20 cellular contexts compared by ENCODE assay signal in genomic region chr3:47377186-47377585, GRCh38. TPM values are rescaled to one million over a fixed set of nuclear protein-coding genes. Genes with fewer than 3 reads are reported as not detected.
A peak's percentile ranks its signal among the peaks of the same experiment; 100 is the strongest.
DNase-seq lines count a peak whose midpoint lies in the region; ATAC-seq and TF ChIP-seq lines count a peak whose summit lies in the region.
"Had no signal": no experiment of that assay in that cellular context is flagged by ENCODE, and none has a peak within 500 bp of the region (broad histone marks: within the 10 kb centered on the region; RNA-seq: fewer than 3 reads in every experiment).

No MANE protein-coding gene starts in this region.

- H3K27me3 ChIP-seq in DOHH2 (ENCODE audit: control insufficient read depth, low read length) (no peaks in the 10 kb centered on the region), PC-3 (ENCODE audit: low read length) (no peaks in the 10 kb centered on the region)
- H3K27me3 ChIP-seq: testis had no signal

- CTCF ChIA-PET in PC-3 (lab: Charles Lee), result no interaction called here

- no peak overlapping the region for H2AFZ ChIP-seq in PC-3 (ENCODE audit: low read length)
- H2AFZ ChIP-seq: parathyroid adenoma had no signal

- peak overlapping the region; percentile 29 for H3K4me3 Mint-ChIP-seq in endothelial cell (ENCODE audit: unreplicated experiment)
- H3K4me3 Mint-ChIP-seq: natural killer cell had no signal

- no TSS peak for BruUV-seq in PC-3 (replicated peaks; lab: Mats Ljungman, UMichigan)

- H3K9me3 Mint-ChIP-seq in endothelial cell (ENCODE audit: unreplicated experiment), result no peaks in the 10 kb centered on the region
- H3K9me3 Mint-ChIP-seq: natural killer cell had no signal

- TF ChIP-seq CTCF in DOHH2 (IDR thresholded peaks at IDR 0.05; ENCODE audit: low read depth, low read length, poor library complexity, severe bottlenecking) (no peak), endothelial cell (IDR thresholded peaks at IDR 0.05; ENCODE audit: unreplicated experiment) (no peak), PC-3 (conservative IDR thresholded peaks at IDR 0.05; ENCODE audit: low read depth, low read length) (no peak)

- ATAC-seq in PC-3 (no peak), HG03135 (IDR thresholded peaks at IDR 0.05; ENCODE audit: unreplicated experiment) (no peak)
- ATAC-seq: natural killer cell had no signal

- no peak overlapping the region for H3K27ac Mint-ChIP-seq in endothelial cell (ENCODE audit: unreplicated experiment)
- H3K27ac Mint-ChIP-seq: natural killer cell had no signal

- H3K4me1 ChIP-seq in DOHH2 (ENCODE audit: control insufficient read depth, low read length) (peaks cover 39% of the 10 kb centered on the region), PC-3 (ENCODE audit: insufficient read depth, low read length) (peaks cover 17% of the 10 kb centered on the region)
- H3K4me1 ChIP-seq: parathyroid adenoma had no signal

- intact Hi-C loops in PC-3 (cut with micrococcal nuclease), result no loop called here

- no peak overlapping the region for H3K27ac ChIP-seq in DOHH2 (ENCODE audit: low read depth, low read length)
- no peak overlapping the region for H3K27ac ChIP-seq in PC-3 (ENCODE audit: low read length)
- H3K27ac ChIP-seq: parathyroid adenoma, testis had no signal

- POLR2A ChIA-PET in PC-3 (lab: Charles Lee; ENCODE audit: unreplicated experiment), result no interaction called here

- peaks cover 34% of the 10 kb centered on the region for H3K79me2 ChIP-seq in DOHH2 (ENCODE audit: control insufficient read depth, low read length)
- peaks cover 30% of the 10 kb centered on the region for H3K79me2 ChIP-seq in PC-3 (ENCODE audit: low read length)

- H3K9ac ChIP-seq in PC-3 (ENCODE audit: low read length), result no peak overlapping the region
- H3K9ac ChIP-seq: parathyroid adenoma had no signal

- H3K9me2 ChIP-seq in DOHH2 (replicated peaks; ENCODE audit: control insufficient read depth, low read length) (no peaks in the 10 kb centered on the region), PC-3 (replicated peaks; ENCODE audit: low read length) (no peaks in the 10 kb centered on the region)

- peaks cover 6% of the 10 kb centered on the region for H3K27me3 Mint-ChIP-seq in endothelial cell (ENCODE audit: unreplicated experiment)

- peak overlapping the region; percentile 4; the same call in 1 of the 2 replicates for H3K4me3 ChIP-seq in DOHH2 (ENCODE audit: low read length)
- no peak overlapping the region for H3K4me3 ChIP-seq in PC-3 (ENCODE audit: low read length)
- H3K4me3 ChIP-seq: testis had no signal

- peak overlapping the region; percentile 26 for H3K4me2 ChIP-seq in DOHH2 (ENCODE audit: low read length)
- H3K4me2 ChIP-seq in PC-3 (ENCODE audit: low read length), result no peak overlapping the region

- no peaks in the 10 kb centered on the region for H4K20me1 ChIP-seq in DOHH2 (ENCODE audit: control insufficient read depth, insufficient read depth, low read depth, low read length)
- H4K20me1 ChIP-seq in PC-3 (ENCODE audit: low read length), result peaks cover 7% of the 10 kb centered on the region; the same call in 1 of the 2 replicates

- H3F3A ChIP-seq in DOHH2 (ENCODE audit: control insufficient read depth, insufficient read depth), result peaks cover 5% of the 10 kb centered on the region; the same call in 1 of the 2 replicates
- no peaks in the 10 kb centered on the region for H3F3A ChIP-seq in PC-3 (ENCODE audit: low read length, unreplicated experiment)

- peaks cover 12% of the 10 kb centered on the region for H3K36me3 Mint-ChIP-seq in endothelial cell (ENCODE audit: low read depth, unreplicated experiment)
- H3K36me3 Mint-ChIP-seq: natural killer cell had no signal

- DNase-seq in Ammon's horn (ENCODE audit: low spot score) (peak; percentile 37), NOMO-1 treated with dmso at 0.1 percent for 144 hours (lab: John Stamatoyannopoulos, UW; ENCODE audit: unreplicated experiment) (peak; percentile 71), endothelial cell (ENCODE audit: low spot score) (no peak), PC-3 (no peak), OCI-M2 (lab: John Stamatoyannopoulos, UW; ENCODE audit: unreplicated experiment) (no peak), NCI-H510A treated with DMSO at 0.1 percent for 48 hours (lab: John Stamatoyannopoulos, UW) (no peak)
- DNase-seq: activated CD4-positive, alpha-beta T cell treated with anti-CD3 and anti-CD28 coated beads, Interleukin-2, amount 50 U/mL, for 1 hour; activated CD8-positive, alpha-beta memory T cell treated with anti-CD3 and anti-CD28 coated beads, Interleukin-2, amount 50 U/mL, for 48 hours; activated effector memory CD4-positive, alpha-beta T cell treated with anti-CD3 and anti-CD28 coated beads, Interleukin-2, amount 50 U/mL, for 16 hours; Caco-2; EL; mesenchymal stem cell; natural killer cell; NCI-H1694 treated with DMSO at 0.1 percent for 48 hours; NCI-H2227 treated with DMSO at 0.1 percent for 48 hours; NCI-H82; testis had no signal

- H3K9me3 ChIP-seq in DOHH2 (ENCODE audit: control insufficient read depth, insufficient read depth, low read length) (no peaks in the 10 kb centered on the region), PC-3 (ENCODE audit: low read length) (no peaks in the 10 kb centered on the region)
- H3K9me3 ChIP-seq: Caco-2, testis had no signal

- H3K36me3 ChIP-seq in DOHH2 (ENCODE audit: control insufficient read depth, low read length), result no peaks in the 10 kb centered on the region
- H3K36me3 ChIP-seq in PC-3 (ENCODE audit: low read depth, low read length), result no peaks in the 10 kb centered on the region

- peaks cover 29% of the 10 kb centered on the region for H3K4me1 Mint-ChIP-seq in endothelial cell (ENCODE audit: unreplicated experiment)

RNA-seq across cellular contexts. Expression of gene PTPN23, which starts 3.6 kb away (rescaled TPM):
- 47.8 TPM for total RNA-seq in endothelial cell (ENCODE audit: unreplicated experiment)
- total RNA-seq in PC-3 (2014; rRNA removed), result 22.3 and 28.7 TPM in 2 replicates

Comparison
In these comparisons a context has a peak if more than half of its experiments do, and no peak if none do; other contexts are left out.
1. DNase-seq: peak in Ammon's horn (single experiment) and NOMO-1 treated with dmso at 0.1 percent for 144 hours (single experiment); none in endothelial cell (single experiment), PC-3 (single experiment), OCI-M2 (single experiment) and NCI-H510A treated with DMSO at 0.1 percent for 48 hours (single experiment).